1 cellular context compared by ENCODE assay signal in the genomic region with DNA sequence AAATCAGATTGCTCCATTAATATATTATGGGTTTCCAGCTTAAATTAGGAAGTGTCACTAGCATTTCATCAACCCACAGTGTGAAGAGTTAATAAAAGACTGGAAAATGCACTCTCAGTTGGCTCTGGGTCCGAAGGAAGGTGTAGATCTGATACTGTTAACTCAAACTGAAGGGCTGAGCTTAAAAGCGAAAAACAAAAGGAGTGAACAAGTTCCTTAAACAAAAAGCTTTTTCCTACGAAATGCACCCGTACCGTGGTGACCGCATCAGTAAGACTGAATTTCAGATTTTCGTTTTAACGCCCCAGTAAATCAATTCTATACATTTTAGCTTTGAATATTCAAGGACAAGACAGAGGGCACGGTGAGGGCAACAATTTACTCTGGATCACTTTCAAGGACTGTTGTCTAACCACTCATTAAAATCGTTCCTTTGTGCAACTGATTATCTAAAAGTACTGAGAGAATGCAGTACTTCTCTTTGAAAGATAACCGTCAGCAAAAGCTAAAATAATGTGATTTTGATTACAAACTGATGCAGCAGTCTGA.
A peak's percentile ranks its signal among the peaks of the same experiment; 100 is the strongest.
TF ChIP-seq lines count a peak whose summit lies in the region.

No MANE protein-coding gene starts in this region.

TF ChIP-seq in HepG2, 621 proteins besides CTCF, POLR2A, EP300 and RAD21 (continued from another document):
- TF ChIP-seq ARID5B (CRISPR knock-in tag; IDR thresholded peaks at IDR 0.05) (peak; percentile 19; the same call in 1 of the 2 replicates), FIP1L1 (IDR thresholded peaks at IDR 0.05; ENCODE audit: borderline replicate concordance, insufficient read depth, low read depth, low read length) (no peak)
TF ChIP-seq in HepG2: peak in this region for 6.
